Comparison of ENCODE assay signal across 27 cellular contexts in genomic region chr21:16013570-16013969, GRCh38.
DNase-seq lines count a peak whose midpoint lies in the region; ATAC-seq and TF ChIP-seq lines count a peak whose summit lies in the region.
"Had no signal": no experiment of that assay in that cellular context is flagged by ENCODE, and none has a peak within 500 bp of the region (broad histone marks: within the 10 kb centered on the region; RNA-seq: fewer than 3 reads in every experiment).

No MANE protein-coding gene starts in this region.

- H3K4me2 ChIP-seq in PC-9 = no peak overlapping the region
- H3K4me2 ChIP-seq: BLaER1 treated with 17β-estradiol and CSF1 and Interleukin-3, amounts not matched to agents 10 nM and 100 nM had no signal

- H2AFZ ChIP-seq in PC-9 = peak overlapping the region; percentile 26; the same call in 1 of the 2 replicates

- H3K9me2 ChIP-seq in PC-9 (ENCODE audit: insufficient read depth) = no peaks in the 10 kb centered on the region

- H3K4me3 ChIP-seq in HEK293 (ENCODE audit: low read depth, low read length) (no peak overlapping the region), PC-9 (no peak overlapping the region), ovary (peak overlapping the region; percentile 2)
- H3K4me3 ChIP-seq: ascending aorta; BLaER1 treated with 17β-estradiol and CSF1 and Interleukin-3, amounts not matched to agents 10 nM and 100 nM; cardiac muscle cell; colonic mucosa; left ventricle myocardium inferior; thoracic aorta had no signal

- no peak overlapping the region for H3K27ac Mint-ChIP-seq in activated naive CD4-positive, alpha-beta T cell treated with anti-CD3 and anti-CD28 coated beads for 36 hours
- H3K27ac Mint-ChIP-seq: activated T-cell treated with anti-CD3 and anti-CD28 coated beads, Interleukin-2, amount 50 U/mL, for 24 hours; stimulated activated naive CD8-positive, alpha-beta T cell treated with anti-CD3 and anti-CD28 coated beads, Interleukin-15, Interleukin-2, amounts not matched to agents 100 ng/mL and 50 ng/mL, for 24 hours; T-helper 17 cell had no signal

- no peak for TF ChIP-seq CTCF in HEK293 (tag by site-specific recombination; IDR thresholded peaks at IDR 0.05)
- no peak for TF ChIP-seq CTCF in PC-9 (conservative IDR thresholded peaks at IDR 0.05)
- TF ChIP-seq CTCF in ovary (IDR thresholded peaks at IDR 0.05) = no peak

- no TSS peak for BruUV-seq in PC-9 (replicated peaks; lab: Mats Ljungman, UMichigan)

- no peaks in the 10 kb centered on the region for H3K27me3 Mint-ChIP-seq in activated naive CD4-positive, alpha-beta T cell treated with anti-CD3 and anti-CD28 coated beads for 36 hours (ENCODE audit: low read depth)
- H3K27me3 Mint-ChIP-seq: activated T-cell treated with anti-CD3 and anti-CD28 coated beads, Interleukin-2, amount 50 U/mL, for 24 hours; stimulated activated naive CD8-positive, alpha-beta T cell treated with anti-CD3 and anti-CD28 coated beads, Interleukin-15, Interleukin-2, amounts not matched to agents 100 ng/mL and 50 ng/mL, for 24 hours; T-helper 17 cell had no signal

- no peaks in the 10 kb centered on the region for H3F3A ChIP-seq in PC-9 (ENCODE audit: insufficient read depth, low read depth)

- no peak for TF ChIP-seq POLR2A in ovary (IDR thresholded peaks at IDR 0.05)

- WGBS in ovary, 3 donors = 30 to 41% (median 36%) methylated on average over 2 of the region's 2 CpGs

- POLR2A ChIA-PET in HEK293 (lab: Yijun Ruan, JAX) (no interaction called here), PC-9 (lab: Charles Lee; ENCODE audit: unreplicated experiment) (no interaction called here)

- no peaks in the 10 kb centered on the region for H3K27me3 ChIP-seq in PC-9 (ENCODE audit: insufficient read depth, low read depth)
- H3K27me3 ChIP-seq in ovary = no peaks in the 10 kb centered on the region
- H3K27me3 ChIP-seq: ascending aorta; BLaER1 treated with 17β-estradiol and CSF1 and Interleukin-3, amounts not matched to agents 10 nM and 100 nM; cardiac muscle cell; colonic mucosa had no signal

- TF ChIP-seq EP300 in ovary (IDR thresholded peaks at IDR 0.05) = no peak

- peak; percentile 82 for DNase-seq in NCI-H1105 treated with DMSO at 0.1 percent for 48 hours (lab: John Stamatoyannopoulos, UW)
- no peak for DNase-seq in PC-9
- DNase-seq in ovary = no peak
- DNase-seq in NAMALWA (ENCODE audit: low spot score) = no peak
- no peak for DNase-seq in activated naive CD4-positive, alpha-beta T cell treated with anti-CD3 and anti-CD28 coated beads for 36 hours
- DNase-seq: activated gamma-delta T cell; activated T-cell treated with anti-CD3 and anti-CD28 coated beads, Interleukin-2, amount 50 U/mL, for 24 hours; colonic mucosa; effector CD4-positive, alpha-beta T cell; HCEC 1CT; left ventricle myocardium inferior; mesendoderm; NCI-H526; posterior cingulate gyrus; right cardiac atrium; Right ventricle myocardium superior; stimulated activated CD4-positive, alpha-beta T cell treated with anti-CD3 and anti-CD28 coated beads, Interleukin-2, amount 100 ng/mL, for 24 hours; stimulated activated CD8-positive, alpha-beta memory T cell treated with anti-CD3 and anti-CD28 coated beads, Interleukin-4, amount 100 ng/mL, for 48 hours; T-helper 17 cell had no signal

- H4K20me1 ChIP-seq in PC-9 (ENCODE audit: insufficient read depth) = no peaks in the 10 kb centered on the region
- H4K20me1 ChIP-seq: BLaER1 treated with 17β-estradiol and CSF1 and Interleukin-3, amounts not matched to agents 10 nM and 100 nM had no signal

- intact Hi-C loops in PC-9 (cut with micrococcal nuclease; ENCODE audit: unreplicated experiment) (no loop called here), ovary (cut with DNase I) (no loop called here)
- intact Hi-C loops in activated naive CD4-positive, alpha-beta T cell treated with anti-CD3 and anti-CD28 coated beads for 36 hours (cut with micrococcal nuclease) = no loop called here

- H3K9me3 ChIP-seq in HEK293 (ENCODE audit: control insufficient read depth, insufficient read depth, low read depth, low read length) (no peaks in the 10 kb centered on the region), PC-9 (ENCODE audit: insufficient read depth, low read depth) (no peaks in the 10 kb centered on the region), ovary (no peaks in the 10 kb centered on the region)
- H3K9me3 ChIP-seq: ascending aorta; BLaER1 treated with 17β-estradiol and CSF1 and Interleukin-3, amounts not matched to agents 10 nM and 100 nM; colonic mucosa had no signal

- H3K27ac ChIP-seq in HEK293 (ENCODE audit: extremely low read depth, low read depth, low read length) = no peak overlapping the region
- H3K27ac ChIP-seq in PC-9 = no peak overlapping the region
- H3K27ac ChIP-seq in ovary = no peak overlapping the region
- H3K27ac ChIP-seq: ascending aorta; BLaER1 treated with 17β-estradiol and CSF1 and Interleukin-3, amounts not matched to agents 10 nM and 100 nM; cardiac muscle cell; colonic mucosa; left ventricle myocardium inferior; thoracic aorta had no signal

- H3K36me3 ChIP-seq in HEK293 (ENCODE audit: control insufficient read depth in 2 of 2, insufficient read depth in 1 of 2, low read length in 2 of 2) = no peaks in the 10 kb centered on the region
- no peaks in the 10 kb centered on the region for H3K36me3 ChIP-seq in PC-9 (ENCODE audit: low read depth)
- no peaks in the 10 kb centered on the region for H3K36me3 ChIP-seq in ovary
- H3K36me3 ChIP-seq: ascending aorta; BLaER1 treated with 17β-estradiol and CSF1 and Interleukin-3, amounts not matched to agents 10 nM and 100 nM; cardiac muscle cell; colonic mucosa; left ventricle myocardium inferior; thoracic aorta had no signal

- H3K79me2 ChIP-seq in PC-9 (ENCODE audit: low read depth) = no peaks in the 10 kb centered on the region

- H3K36me3 Mint-ChIP-seq in activated naive CD4-positive, alpha-beta T cell treated with anti-CD3 and anti-CD28 coated beads for 36 hours (ENCODE audit: low read depth) = no peaks in the 10 kb centered on the region

- H3K4me1 ChIP-seq in HEK293 (ENCODE audit: control insufficient read depth, insufficient read depth, low read length) = peaks cover 4% of the 10 kb centered on the region; the same call in 1 of the 2 replicates
- H3K4me1 ChIP-seq in PC-9 (replicated peaks; ENCODE audit: insufficient read depth) = no peaks in the 10 kb centered on the region
- H3K4me1 ChIP-seq in ovary (ENCODE audit: insufficient read depth) = no peaks in the 10 kb centered on the region
- H3K4me1 ChIP-seq: ascending aorta; BLaER1 treated with 17β-estradiol and CSF1 and Interleukin-3, amounts not matched to agents 10 nM and 100 nM; colonic mucosa; left ventricle myocardium inferior had no signal

- no peak overlapping the region for H3K4me3 Mint-ChIP-seq in activated naive CD4-positive, alpha-beta T cell treated with anti-CD3 and anti-CD28 coated beads for 36 hours
- H3K4me3 Mint-ChIP-seq: activated T-cell treated with anti-CD3 and anti-CD28 coated beads, Interleukin-2, amount 50 U/mL, for 24 hours; stimulated activated naive CD8-positive, alpha-beta T cell treated with anti-CD3 and anti-CD28 coated beads, Interleukin-15, Interleukin-2, amounts not matched to agents 100 ng/mL and 50 ng/mL, for 24 hours; T-helper 17 cell had no signal

- H3K9me3 Mint-ChIP-seq in activated naive CD4-positive, alpha-beta T cell treated with anti-CD3 and anti-CD28 coated beads for 36 hours = peaks cover 2% of the 10 kb centered on the region
- H3K9me3 Mint-ChIP-seq: activated T-cell treated with anti-CD3 and anti-CD28 coated beads, Interleukin-2, amount 50 U/mL, for 24 hours; stimulated activated naive CD8-positive, alpha-beta T cell treated with anti-CD3 and anti-CD28 coated beads, Interleukin-15, Interleukin-2, amounts not matched to agents 100 ng/mL and 50 ng/mL, for 24 hours had no signal

- ATAC-seq in HG03196 (IDR thresholded peaks at IDR 0.05; ENCODE audit: unreplicated experiment) = no peak
- ATAC-seq: Panc1, right cardiac atrium, T-helper 17 cell had no signal

- no peaks in the 10 kb centered on the region for H3K4me1 Mint-ChIP-seq in activated naive CD4-positive, alpha-beta T cell treated with anti-CD3 and anti-CD28 coated beads for 36 hours (ENCODE audit: low read depth)
- H3K4me1 Mint-ChIP-seq: T-helper 17 cell had no signal

- CTCF ChIA-PET in HEK293 (lab: Yijun Ruan, JAX) = interaction anchor here (0.5 to 0.7 kb wide), 2 partner anchors 26 to 1533 kb away, joined by 3 read pairs; no protein-coding TSS in a partner anchor
- CTCF ChIA-PET in PC-9 (lab: Charles Lee) = no interaction called here
- CTCF ChIA-PET in activated naive CD4-positive, alpha-beta T cell treated with anti-CD3 and anti-CD28 coated beads for 36 hours (lab: Charles Lee) = no interaction called here

TF ChIP-seq in HEK293, 187 proteins besides CTCF, POLR2A, EP300 and RAD21:
- no peak for TF ChIP-seq ZNF24 (tag by site-specific recombination; IDR thresholded peaks at IDR 0.05)
- TF ChIP-seq FEZF1 (tag by site-specific recombination; IDR thresholded peaks at IDR 0.05) = peak; percentile 90
